ENCODE assay signal across 8 cellular contexts in the genomic region with DNA sequence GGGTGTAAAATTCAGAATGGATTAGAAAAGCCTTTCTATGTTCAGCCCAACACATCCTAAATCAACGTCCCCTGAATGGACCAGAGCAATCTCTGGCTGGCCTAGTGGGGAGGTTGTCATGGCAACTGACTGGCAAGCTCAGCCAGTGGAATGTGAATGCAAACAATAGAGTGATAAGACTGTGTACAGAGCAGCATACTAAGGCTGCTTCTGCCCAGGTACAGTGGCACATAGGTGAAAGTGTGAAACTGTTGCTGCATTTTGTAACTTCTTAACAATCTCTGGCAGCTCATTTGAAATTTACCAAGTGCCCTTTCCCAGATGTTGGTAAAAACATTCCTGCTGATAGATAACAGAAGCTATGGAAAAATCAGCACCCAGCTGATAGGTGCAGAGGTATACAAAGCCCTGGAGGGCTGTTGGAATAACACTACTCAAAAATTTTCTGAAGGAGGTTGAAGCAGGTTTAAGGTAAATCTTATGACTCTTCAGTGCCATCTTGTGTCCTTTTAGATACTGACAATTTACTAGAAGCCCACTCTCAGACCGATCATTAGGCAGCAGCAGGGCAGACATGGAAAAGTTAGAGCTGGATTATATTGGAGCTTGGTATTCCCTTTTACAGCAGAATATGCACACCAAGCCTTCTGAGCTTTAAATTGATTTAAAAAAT.
DNase-seq lines count a peak whose midpoint lies in the region; ATAC-seq and TF ChIP-seq lines count a peak whose summit lies in the region.

No MANE protein-coding gene starts in this region.

- ATAC-seq in left lobe of liver (peak; percentile 99), HG03460 (IDR thresholded peaks at IDR 0.05; ENCODE audit: unreplicated experiment) (no peak)

- no peaks in the 10 kb centered on the region for H3K4me1 Mint-ChIP-seq in chondrocyte (ENCODE audit: low read depth)

- H3K4me3 Mint-ChIP-seq in chondrocyte (ENCODE audit: unreplicated experiment): no peak overlapping the region

- H3K36me3 Mint-ChIP-seq in chondrocyte (ENCODE audit: low read depth): no peaks in the 10 kb centered on the region

- TF ChIP-seq CTCF in HFF-Myc (IDR thresholded peaks at IDR 0.05; ENCODE audit: low read depth, low read length, missing control alignments): peak; percentile 32
- TF ChIP-seq CTCF in chondrocyte (IDR thresholded peaks at IDR 0.05): peak; percentile 85

- H3K27ac Mint-ChIP-seq in chondrocyte (ENCODE audit: unreplicated experiment): no peak overlapping the region

- H3K4me3 ChIP-seq in HFF-Myc (replicated peaks; ENCODE audit: low read depth, low read length): no peak overlapping the region

- H3K27me3 Mint-ChIP-seq in chondrocyte (ENCODE audit: low read depth): peaks cover 27% of the 10 kb centered on the region

- no peaks in the 10 kb centered on the region for H3K9me3 Mint-ChIP-seq in chondrocyte (ENCODE audit: low read depth)

- DNase-seq in ELR (ENCODE audit: low read depth): peak; percentile 57
- DNase-seq in HFF-Myc (ENCODE audit: extremely low read depth, low read depth): peak; percentile 11
- peak; percentile 45 for DNase-seq in NCI-H748 treated with DMSO at 0.1 percent for 48 hours (lab: John Stamatoyannopoulos, UW)
- no peak for DNase-seq in chondrocyte (ENCODE audit: low spot score)
- DNase-seq in left lobe of liver (ENCODE audit: low spot score): peak; percentile 77
- no peak for DNase-seq in epidermal melanocyte (ENCODE audit: insufficient read length, low spot score)
- no peak for DNase-seq in stimulated activated CD4-positive, alpha-beta T cell treated with anti-CD3 and anti-CD28 coated beads, Interleukin-4, amount 100 ng/mL, for 4 hours

Comparison
In these comparisons a context has a peak if more than half of its experiments do, and no peak if none do; other contexts are left out.
1. DNase-seq: peak in ELR (single experiment), HFF-Myc (single experiment), NCI-H748 treated with DMSO at 0.1 percent for 48 hours (single experiment) and left lobe of liver (single experiment); none in chondrocyte (single experiment), epidermal melanocyte (single experiment) and stimulated activated CD4-positive, alpha-beta T cell treated with anti-CD3 and anti-CD28 coated beads, Interleukin-4, amount 100 ng/mL, for 4 hours (0 of 2).